In genomic region chr16:3859875-3860274, GRCh38 we compare ENCODE assay signal across 13 cellular contexts. TPM values are rescaled to one million over a fixed set of nuclear protein-coding genes. Genes with fewer than 3 reads are reported as not detected.
DNase-seq lines count a peak whose midpoint lies in the region; ATAC-seq and TF ChIP-seq lines count a peak whose summit lies in the region.
"Had no signal": no experiment of that assay in that cellular context is flagged by ENCODE, and none has a peak within 500 bp of the region (broad histone marks: within the 10 kb centered on the region; RNA-seq: fewer than 3 reads in every experiment).

No MANE protein-coding gene starts in this region.

- 70 to 85% (median 71%) methylated on average over 7 of the region's 7 CpGs for WGBS in psoas muscle, 3 donors

- peaks cover 0 to 4% (median 0%) of the 10 kb centered on the region in 3 donors for H3K27me3 Mint-ChIP-seq in CD14-positive monocyte (ENCODE audit: low read depth in 3 of 3)
- H3K27me3 Mint-ChIP-seq in dendritic cell treated with granulocyte-macrophage colony-stimulating factor and Interleukin-4, amounts not matched to agents 40 ng/mL and 50 ng/mL, for 4 days: no peaks in the 10 kb centered on the region
- H3K27me3 Mint-ChIP-seq in HFFc6 (ENCODE audit: insufficient read depth): peaks cover 3% of the 10 kb centered on the region

- no peak overlapping the region for H3K4me3 Mint-ChIP-seq in CD14-positive monocyte
- H3K4me3 Mint-ChIP-seq in dendritic cell treated with granulocyte-macrophage colony-stimulating factor and Interleukin-4, amounts not matched to agents 40 ng/mL and 50 ng/mL, for 4 days: no peak overlapping the region
- H3K4me3 Mint-ChIP-seq in HFFc6: no peak overlapping the region
- H3K4me3 Mint-ChIP-seq: H9 had no signal

- ATAC-seq in psoas muscle: no peak
- no peak for ATAC-seq in GM21786 (IDR thresholded peaks at IDR 0.05; ENCODE audit: unreplicated experiment)
- no peak for ATAC-seq in HG03460 (IDR thresholded peaks at IDR 0.05; ENCODE audit: unreplicated experiment)

- H3K9me3 Mint-ChIP-seq in CD14-positive monocyte: peaks cover 0 to 2% (median 0%) of the 10 kb centered on the region in 7 donors
- H3K9me3 Mint-ChIP-seq in dendritic cell treated with granulocyte-macrophage colony-stimulating factor and Interleukin-4, amounts not matched to agents 40 ng/mL and 50 ng/mL, for 4 days: no peaks in the 10 kb centered on the region
- H3K9me3 Mint-ChIP-seq in HFFc6: no peaks in the 10 kb centered on the region
- H3K9me3 Mint-ChIP-seq: H9 had no signal

- H3K27me3 ChIP-seq in psoas muscle (ENCODE audit: insufficient read depth in 3 of 3, low read length in 2 of 3): no peaks in the 10 kb centered on the region

- H3K4me1 Mint-ChIP-seq in CD14-positive monocyte (peaks cover 96% of the 10 kb centered on the region), HFFc6 (ENCODE audit: low read depth) (peaks cover 66% of the 10 kb centered on the region)
- peaks cover 88% of the 10 kb centered on the region for H3K4me1 Mint-ChIP-seq in dendritic cell treated with granulocyte-macrophage colony-stimulating factor and Interleukin-4, amounts not matched to agents 40 ng/mL and 50 ng/mL, for 4 days (ENCODE audit: low read depth)

- H3K27ac ChIP-seq in psoas muscle: peak overlapping the region; percentile 76

- H3K36me3 ChIP-seq in psoas muscle (ENCODE audit: insufficient read depth in 1 of 2, low read depth in 1 of 2): no peaks in the 10 kb centered on the region

- intact Hi-C loops in CD14-positive monocyte (cut with micrococcal nuclease) (no loop called here), psoas muscle (cut with DNase I) (loop anchor here (5.0 kb wide), 2 partner anchors 38 to 88 kb away; no protein-coding TSS in a partner anchor)
- intact Hi-C loops in dendritic cell treated with granulocyte-macrophage colony-stimulating factor and Interleukin-4, amounts not matched to agents 40 ng/mL and 50 ng/mL, for 4 days (cut with micrococcal nuclease): no loop called here

- no peak for TF ChIP-seq CTCF in CD14-positive monocyte (IDR thresholded peaks at IDR 0.05)
- no peak for TF ChIP-seq CTCF in psoas muscle (IDR thresholded peaks at IDR 0.05)
- no peak for TF ChIP-seq CTCF in HFFc6 (IDR thresholded peaks at IDR 0.05)

- DNase-seq in CD14-positive monocyte (ENCODE audit: low spot score): no peak
- DNase-seq in NAMALWA (ENCODE audit: low spot score): peak; percentile 44
- DNase-seq in psoas muscle: no peak
- no peak for DNase-seq in HFFc6
- DNase-seq: AML-193, H9, NCI-H1436 treated with DMSO at 0.1 percent for 48 hours, NCI-H2081 treated with DMSO at 0.1 percent for 48 hours, NCI-H345, SHP77 treated with DMSO at 0.1 percent for 48 hours had no signal

- H3K27ac Mint-ChIP-seq in CD14-positive monocyte (peak overlapping the region in 4 of 7 donors; percentile 35 to 66 (median 54)), HFFc6 (no peak overlapping the region)
- peak overlapping the region; percentile 47 for H3K27ac Mint-ChIP-seq in dendritic cell treated with granulocyte-macrophage colony-stimulating factor and Interleukin-4, amounts not matched to agents 40 ng/mL and 50 ng/mL, for 4 days
- H3K27ac Mint-ChIP-seq: H9 had no signal

- H3K36me3 Mint-ChIP-seq in CD14-positive monocyte (peaks cover 8 to 18% of the 10 kb centered on the region in 2 donors), HFFc6 (ENCODE audit: low read depth) (no peaks in the 10 kb centered on the region)
- peaks cover 12% of the 10 kb centered on the region for H3K36me3 Mint-ChIP-seq in dendritic cell treated with granulocyte-macrophage colony-stimulating factor and Interleukin-4, amounts not matched to agents 40 ng/mL and 50 ng/mL, for 4 days (ENCODE audit: low read depth)

- H3K4me1 ChIP-seq in psoas muscle: peaks cover 97% of the 10 kb centered on the region

- H3K4me3 ChIP-seq in psoas muscle: no peak overlapping the region

- H3K9me3 ChIP-seq in psoas muscle: no peaks in the 10 kb centered on the region

RNA-seq across cellular contexts. Expression of gene CREBBP, which starts 20.6 kb away (rescaled TPM):
- polyA plus RNA-seq in CD14-positive monocyte: 1 to 10 TPM; 2.1 to 6.2 TPM
- total RNA-seq in psoas muscle: 10 to 100 TPM; 44.1 to 54.9 (median 50.8) TPM
- polyA plus RNA-seq in psoas muscle: 10 to 100 TPM in 2 of 3 donors, 1 to 10 TPM in 1; 7.1 to 31.0 (median 10.1) TPM
- 10 to 100 TPM; 40.2 to 51.4 (median 43.4) TPM for total RNA-seq in HFFc6 (2021; fragmentation: NEBNext Ultra II Directional; extraction: Animal tissue kit (Norgen Biotek cat#: 25700))

Comparison
In these comparisons a context has a peak if more than half of its experiments do, and no peak if none do; other contexts are left out.
1. intact Hi-C loops: an anchor here in psoas muscle (5.0 kb wide); none called in CD14-positive monocyte and dendritic cell treated with granulocyte-macrophage colony-stimulating factor and Interleukin-4, amounts not matched to agents 40 ng/mL and 50 ng/mL, for 4 days.